ENCODE assay signal across 10 cellular contexts in the genomic region with DNA sequence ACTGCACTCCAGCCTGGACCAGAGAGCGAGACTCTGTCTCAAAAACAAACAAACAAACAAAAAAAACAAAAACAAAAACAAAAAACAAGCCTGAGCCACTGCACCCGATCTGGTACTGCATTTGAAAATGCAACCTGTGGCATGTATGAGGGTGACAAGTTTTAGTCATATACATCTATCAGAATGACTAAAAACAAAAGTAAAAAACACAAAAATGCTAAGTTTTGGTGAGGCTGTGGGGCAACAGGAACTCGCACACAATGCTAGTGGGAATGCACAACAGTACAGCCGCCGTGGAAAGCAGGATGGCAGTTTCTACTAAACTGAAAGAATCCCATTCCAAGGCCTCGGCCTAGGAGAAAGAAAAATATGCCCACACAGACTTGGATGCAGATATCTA.
A peak's percentile ranks its signal among the peaks of the same experiment; 100 is the strongest.
DNase-seq lines count a peak whose midpoint lies in the region; ATAC-seq lines count a peak whose summit lies in the region.
"Had no signal": no experiment of that assay in that cellular context is flagged by ENCODE, and none has a peak within 500 bp of the region (broad histone marks: within the 10 kb centered on the region; RNA-seq: fewer than 3 reads in every experiment).

No MANE protein-coding gene starts in this region.

- peak; percentile 37 for DNase-seq in activated T-cell treated with anti-CD3 and anti-CD28 coated beads, Interleukin-2, amount 50 U/mL, for 48 hours
- DNase-seq in ACHN (no peak), NCI-H1436 treated with DMSO at 0.1 percent for 48 hours (lab: John Stamatoyannopoulos, UW) (no peak), islet precursor cell (no peak)
- DNase-seq: adrenal gland, SHP77 treated with DMSO at 0.1 percent for 48 hours, sigmoid colon had no signal

- ATAC-seq in GM18502 (IDR thresholded peaks at IDR 0.05; ENCODE audit: poor library complexity, unreplicated experiment) (peak; percentile 79), GM18868 (IDR thresholded peaks at IDR 0.05; ENCODE audit: unreplicated experiment) (peak; percentile 63), HG02610 (IDR thresholded peaks at IDR 0.05; ENCODE audit: unreplicated experiment) (peak; percentile 89)

- in situ Hi-C loops in ACHN (cut with HindIII; ENCODE audit: low pct_ligation_motif_present, low pct_unique_long_range_greater_than_20kb, low sequenced_read_pairs), result no loop called here

Comparison
In these comparisons a context has a peak if more than half of its experiments do, and no peak if none do; other contexts are left out.
1. DNase-seq: peak in activated T-cell treated with anti-CD3 and anti-CD28 coated beads, Interleukin-2, amount 50 U/mL, for 48 hours (2 of 2); none in ACHN (single experiment), NCI-H1436 treated with DMSO at 0.1 percent for 48 hours (single experiment) and islet precursor cell (single experiment).
2. Peak in every context shown above with its lines, with median percentiles within 50 percentile points of each other: ATAC-seq.